ENCODE assay signal across 18 cellular contexts in the genomic region with DNA sequence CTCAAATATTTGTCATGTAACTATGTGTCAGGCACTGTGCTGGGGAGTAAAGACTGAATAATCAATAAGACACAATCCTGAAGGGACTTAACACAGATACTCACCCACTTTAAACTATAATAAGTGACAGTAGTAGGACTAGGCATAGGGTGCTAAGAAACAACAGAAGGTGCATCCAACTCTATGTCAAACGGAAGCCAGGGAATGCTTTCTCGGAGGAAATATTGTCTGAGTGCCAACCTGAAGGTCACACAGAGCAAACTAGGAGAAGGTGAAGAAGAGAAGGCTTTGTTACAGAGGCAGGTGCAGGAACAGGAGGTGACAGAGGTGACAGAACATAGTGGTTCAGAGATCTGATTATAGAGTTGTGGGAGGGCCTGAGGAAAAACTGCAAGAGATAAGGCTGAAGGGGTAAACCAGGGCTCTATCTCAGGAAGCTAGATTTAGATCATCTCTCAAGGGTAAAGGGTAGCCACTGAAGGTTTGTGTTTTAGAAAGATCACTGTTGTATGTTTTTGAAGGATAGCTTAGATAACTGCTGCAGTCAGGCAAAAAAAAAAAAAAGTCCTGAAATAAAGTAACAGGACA.
"Had no signal": no experiment of that assay in that cellular context is flagged by ENCODE, and none has a peak within 500 bp of the region (broad histone marks: within the 10 kb centered on the region; RNA-seq: fewer than 3 reads in every experiment).

No MANE protein-coding gene starts in this region.

- DNase-seq: activated CD4-positive, alpha-beta T cell treated with anti-CD3 and anti-CD28 coated beads, Interleukin-2, amount 10 ng/mL, durations not matched to agents 7 days and 5 days; activated CD8-positive, alpha-beta memory T cell treated with anti-CD3 and anti-CD28 coated beads, Interleukin-2, amount 50 U/mL, for 4 hours; activated CD8-positive, alpha-beta T cell treated with anti-CD3 and anti-CD28 coated beads, Interleukin-2, amount 10 ng/mL, durations not matched to agents 7 days and 5 days; effector memory CD8-positive, alpha-beta T cell; foreskin keratinocyte; lower lobe of right lung; nucleus accumbens; stimulated activated CD4-positive, alpha-beta T cell treated with anti-CD3 and anti-CD28 coated beads, Interleukin-2, amount 100 ng/mL, for 24 hours; stimulated activated naive CD8-positive, alpha-beta T cell treated with anti-CD3 and anti-CD28 coated beads, Interleukin-15, Interleukin-2, amounts not matched to agents 100 U/mL and 50 U/mL, for 24 hours; substantia nigra; tibial artery had no signal

- H3K4me3 ChIP-seq: hepatocyte, lower lobe of right lung, tibial artery had no signal

- H3K27ac Mint-ChIP-seq: activated CD4-positive, alpha-beta T cell treated with anti-CD3 and anti-CD28 coated beads, Interleukin-2, amount 10 ng/mL, durations not matched to agents 7 days and 5 days; activated CD8-positive, alpha-beta T cell treated with anti-CD3 and anti-CD28 coated beads, Interleukin-2, amount 10 ng/mL, durations not matched to agents 7 days and 5 days; activated naive CD8-positive, alpha-beta T cell; dendritic cell treated with granulocyte-macrophage colony-stimulating factor and Interleukin-4, amounts not matched to agents 40 ng/mL and 50 ng/mL, for 4 days; mesothelial cell of epicardium; nephron had no signal

- H3K27ac ChIP-seq: epithelial cell of prostate, foreskin keratinocyte, hepatocyte, lower lobe of right lung, tibial artery had no signal

- H3K79me2 ChIP-seq: hepatocyte had no signal

- ATAC-seq: activated CD8-positive, alpha-beta T cell treated with anti-CD3 and anti-CD28 coated beads, Interleukin-2, amount 10 ng/mL, durations not matched to agents 7 days and 5 days; effector memory CD8-positive, alpha-beta T cell; foreskin keratinocyte; lower lobe of right lung; stimulated activated naive CD8-positive, alpha-beta T cell treated with anti-CD3 and anti-CD28 coated beads, Interleukin-15, Interleukin-2, amounts not matched to agents 100 U/mL and 50 U/mL, for 24 hours had no signal

- H2AFZ ChIP-seq: hepatocyte had no signal

- H3K27me3 ChIP-seq: foreskin keratinocyte, hepatocyte, tibial artery had no signal

- H3K27me3 Mint-ChIP-seq: activated CD4-positive, alpha-beta T cell treated with anti-CD3 and anti-CD28 coated beads, Interleukin-2, amount 10 ng/mL, durations not matched to agents 7 days and 5 days; activated naive CD8-positive, alpha-beta T cell; dendritic cell treated with granulocyte-macrophage colony-stimulating factor and Interleukin-4, amounts not matched to agents 40 ng/mL and 50 ng/mL, for 4 days; effector memory CD8-positive, alpha-beta T cell had no signal

- FAIRE-seq: bronchial epithelial cell had no signal

- H3K4me3 Mint-ChIP-seq: activated CD4-positive, alpha-beta T cell treated with anti-CD3 and anti-CD28 coated beads, Interleukin-2, amount 10 ng/mL, durations not matched to agents 7 days and 5 days; activated CD8-positive, alpha-beta T cell treated with anti-CD3 and anti-CD28 coated beads, Interleukin-2, amount 10 ng/mL, durations not matched to agents 7 days and 5 days; activated naive CD8-positive, alpha-beta T cell; dendritic cell treated with granulocyte-macrophage colony-stimulating factor and Interleukin-4, amounts not matched to agents 40 ng/mL and 50 ng/mL, for 4 days; effector memory CD8-positive, alpha-beta T cell; mesothelial cell of epicardium; nephron had no signal

- H3K4me1 Mint-ChIP-seq: activated CD4-positive, alpha-beta T cell treated with anti-CD3 and anti-CD28 coated beads, Interleukin-2, amount 10 ng/mL, durations not matched to agents 7 days and 5 days; mesothelial cell of epicardium; nephron had no signal

- H3K9me3 Mint-ChIP-seq: activated CD4-positive, alpha-beta T cell treated with anti-CD3 and anti-CD28 coated beads, Interleukin-2, amount 10 ng/mL, durations not matched to agents 7 days and 5 days; effector memory CD8-positive, alpha-beta T cell had no signal

- H3K4me2 ChIP-seq: hepatocyte had no signal

- H3K9me3 ChIP-seq: lower lobe of right lung, tibial artery had no signal

- H3K4me1 ChIP-seq: foreskin keratinocyte, lower lobe of right lung, tibial artery had no signal
